10 cellular contexts compared by ENCODE assay signal in genomic region chr11:126146454-126147192, GRCh38.
DNase-seq lines count a peak whose midpoint lies in the region; ATAC-seq and TF ChIP-seq lines count a peak whose summit lies in the region.
"Had no signal": no experiment of that assay in that cellular context is flagged by ENCODE, and none has a peak within 500 bp of the region (broad histone marks: within the 10 kb centered on the region; RNA-seq: fewer than 3 reads in every experiment).

No MANE protein-coding gene starts in this region.

- POLR2A ChIA-PET in GM10248 (lab: Yijun Ruan, JAX): no interaction called here
- POLR2A ChIA-PET in naive thymus-derived CD8-positive, alpha-beta T cell (lab: Charles Lee): no interaction called here

- no peaks in the 10 kb centered on the region for H3K36me3 ChIP-seq in ES-I3 (ENCODE audit: insufficient read depth, low read length)
- no peaks in the 10 kb centered on the region for H3K36me3 ChIP-seq in neural cell (ENCODE audit: insufficient read depth, low read length)

- H3K9ac ChIP-seq in ES-I3 (ENCODE audit: low read depth, low read length) (peak overlapping the region; percentile 53), neural cell (ENCODE audit: low read length) (peak overlapping the region; percentile 50)
- H3K9ac ChIP-seq: KMS-11 had no signal

- no peaks in the 10 kb centered on the region for H3F3A ChIP-seq in neural cell (ENCODE audit: insufficient read depth, low read length, poor library complexity, severe bottlenecking)

- H3K27ac Mint-ChIP-seq in naive thymus-derived CD8-positive, alpha-beta T cell: no peak overlapping the region

- CTCF ChIA-PET in GM10248 (lab: Yijun Ruan, JAX): no interaction called here

- H3K9me3 Mint-ChIP-seq in naive thymus-derived CD8-positive, alpha-beta T cell: peaks cover 0 to 9% (median 0%) of the 10 kb centered on the region in 9 donors

- TF ChIP-seq EP300 in neural cell (conservative IDR thresholded peaks at IDR 0.05; ENCODE audit: poor library complexity, severe bottlenecking): no peak

- H2AFZ ChIP-seq in neural cell (ENCODE audit: low read depth, low read length): peak overlapping the region; percentile 25

- no peaks in the 10 kb centered on the region for H3K9me2 ChIP-seq in neural cell (ENCODE audit: insufficient read depth, low read length)

- H3K4me1 ChIP-seq in ES-I3 (ENCODE audit: insufficient read depth, low read length): peaks cover 30% of the 10 kb centered on the region

- intact Hi-C loops in cardiac septum (cut with DNase I): no loop called here

- no peaks in the 10 kb centered on the region for H4K20me1 ChIP-seq in neural cell (ENCODE audit: insufficient read depth)

- no peak for ATAC-seq in naive thymus-derived CD8-positive, alpha-beta T cell

- H3K9me3 ChIP-seq in ES-I3 (ENCODE audit: control insufficient read depth, insufficient read depth, low read length) (no peaks in the 10 kb centered on the region), neural cell (ENCODE audit: low read length) (peaks cover 5% of the 10 kb centered on the region)

- no peaks in the 10 kb centered on the region for H3K27me3 ChIP-seq in neural cell (ENCODE audit: insufficient read depth, low read depth, low read length)

- H3K27me3 Mint-ChIP-seq in naive thymus-derived CD8-positive, alpha-beta T cell: peaks cover 0 to 13% (median 4%) of the 10 kb centered on the region in 5 donors

- H3K4me1 Mint-ChIP-seq in naive thymus-derived CD8-positive, alpha-beta T cell: peaks cover 2 to 7% (median 4%) of the 10 kb centered on the region in 4 donors

- peaks cover 0 to 3% (median 0%) of the 10 kb centered on the region in 3 donors for H3K36me3 Mint-ChIP-seq in naive thymus-derived CD8-positive, alpha-beta T cell

- no peak for TF ChIP-seq RAD21 in neural cell (conservative IDR thresholded peaks at IDR 0.05)

- no peak overlapping the region for H3K4me3 Mint-ChIP-seq in naive thymus-derived CD8-positive, alpha-beta T cell

- H3K4me3 ChIP-seq in neural cell (ENCODE audit: low read length): peak overlapping the region; percentile 32

- DNase-seq in NCI-H2029 treated with DMSO at 0.1 percent for 48 hours (lab: John Stamatoyannopoulos, UW) (peak; percentile 95), cerebellar cortex (ENCODE audit: low spot score) (peak; percentile 36), GM10248 (ENCODE audit: extremely low spot score) (no peak), cardiac septum (ENCODE audit: low spot score) (no peak), AG08396 (ENCODE audit: low spot score) (no peak)
- DNase-seq in naive thymus-derived CD8-positive, alpha-beta T cell: no peak
- DNase-seq: stimulated activated CD4-positive, alpha-beta T cell treated with anti-CD3 and anti-CD28 coated beads, Interleukin-2, amount 100 ng/mL, for 24 hours had no signal

- no peak overlapping the region for H3K27ac ChIP-seq in neural cell (ENCODE audit: low read length)
- H3K27ac ChIP-seq: KMS-11 had no signal

- TF ChIP-seq CTCF in neural cell (IDR thresholded peaks at IDR 0.05; ENCODE audit: poor library complexity, severe bottlenecking): no peak
- no peak for TF ChIP-seq CTCF in GM10248 (IDR thresholded peaks at IDR 0.05; ENCODE audit: control extremely low read depth, extremely low read depth, low read depth, missing control alignments)

- H3K4me2 ChIP-seq in neural cell (ENCODE audit: low read length): no peak overlapping the region
- H3K4me2 ChIP-seq: KMS-11 had no signal

- no peaks in the 10 kb centered on the region for H3K79me2 ChIP-seq in neural cell (replicated peaks; ENCODE audit: insufficient read depth, low read length)

TF ChIP-seq in neural cell, 6 proteins besides CTCF, POLR2A, EP300 and RAD21:
- TF ChIP-seq TAF1 (IDR thresholded peaks at IDR 0.05; ENCODE audit: low read depth) (no peak), SMC3 (conservative IDR thresholded peaks at IDR 0.05; ENCODE audit: poor library complexity) (no peak), POLR2AphosphoS5 (IDR thresholded peaks at IDR 0.05) (no peak), EZH2 (IDR thresholded peaks at IDR 0.05; ENCODE audit: borderline replicate concordance, insufficient read depth, low read length, poor library complexity, severe bottlenecking) (no peak), MXI1 (conservative IDR thresholded peaks at IDR 0.05; ENCODE audit: poor library complexity, severe bottlenecking) (no peak), REST (IDR thresholded peaks at IDR 0.05; ENCODE audit: borderline replicate concordance) (no peak)

Comparison
In these comparisons a context has a peak if more than half of its experiments do, and no peak if none do; other contexts are left out.
1. DNase-seq: peak in NCI-H2029 treated with DMSO at 0.1 percent for 48 hours (single experiment) and cerebellar cortex (single experiment); none in GM10248 (single experiment), naive thymus-derived CD8-positive, alpha-beta T cell (0 of 10), cardiac septum (single experiment) and AG08396 (single experiment).